ENCODE assay signal across 10 cellular contexts in the genomic region with DNA sequence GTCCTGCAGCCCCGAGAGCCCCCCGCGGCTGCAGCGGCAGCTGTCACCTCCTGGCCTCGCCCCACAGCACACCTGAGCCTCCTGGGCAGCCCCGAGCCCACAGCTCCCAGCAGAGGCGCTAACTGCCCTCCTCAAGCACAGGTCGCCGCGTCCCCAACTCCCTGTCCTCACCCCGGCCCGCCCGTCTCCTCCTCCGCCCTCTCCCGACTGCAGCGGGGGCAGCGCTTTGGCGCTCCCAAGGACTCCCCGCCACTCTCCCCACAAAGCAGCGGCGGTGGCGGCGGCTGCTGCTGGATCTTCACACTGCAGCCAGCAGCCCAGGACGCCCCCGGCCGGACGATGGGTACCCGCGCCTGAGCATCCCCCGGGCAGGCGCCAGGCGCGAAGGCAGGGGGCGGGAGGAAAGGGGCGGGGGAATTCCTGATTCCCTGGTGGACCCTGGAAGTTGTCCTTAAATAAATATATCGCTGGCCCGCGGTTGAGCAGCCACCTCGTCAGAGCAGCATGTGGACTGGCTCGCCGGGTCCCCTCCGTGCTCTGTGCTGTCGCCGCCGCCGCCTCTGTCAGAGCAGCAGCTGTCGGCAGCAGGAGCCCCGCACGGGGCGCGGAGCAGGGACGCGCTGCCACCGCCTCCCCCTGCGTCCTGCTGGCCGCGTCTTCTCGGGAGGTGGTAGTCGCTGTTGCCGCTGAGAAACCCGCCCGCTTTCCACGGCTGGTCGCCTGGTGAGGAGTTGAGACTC. TPM values are rescaled to one million over a fixed set of nuclear protein-coding genes. Genes with fewer than 3 reads are reported as not detected.
DNase-seq lines count a peak whose midpoint lies in the region; ATAC-seq and TF ChIP-seq lines count a peak whose summit lies in the region.
"Had no signal": no experiment of that assay in that cellular context is flagged by ENCODE, and none has a peak within 500 bp of the region (broad histone marks: within the 10 kb centered on the region; RNA-seq: fewer than 3 reads in every experiment).

A gene (plus strand): TSS at position 485 of the 740 bp plus-strand sequence. CDS start 277 bp downstream, outside the sequence.

- peaks cover 10 to 12% (median 11%) of the 10 kb centered on the region in 4 donors for H3K4me1 ChIP-seq in liver (ENCODE audit: control insufficient read depth in 4 of 4, insufficient read depth in 4 of 4, low read length in 3 of 4)
- H3K4me1 ChIP-seq in tibial artery = peaks cover 0 to 15% (median 14%) of the 10 kb centered on the region in 4 donors

- ATAC-seq in activated CD4-positive, alpha-beta T cell treated with anti-CD3 and anti-CD28 coated beads for 36 hours = peak; percentile 23

- WGBS in liver = 4% methylated on average over 64 of the region's 64 CpGs

- peak; percentile 19 for DNase-seq in activated CD4-positive, alpha-beta T cell treated with anti-CD3 and anti-CD28 coated beads for 36 hours
- DNase-seq in activated CD4-positive, alpha-beta T cell treated with anti-CD3 and anti-CD28 coated beads for 4 hours = no peak
- no peak for DNase-seq in astrocyte of the cerebellum (ENCODE audit: low read depth)
- DNase-seq in tibial artery = no peak
- no peak for DNase-seq in T-helper 2 cell treated with Interferon-gamma antibody and Interleukin-4, amounts not matched to agents 5 μg/mL and 100 μg/mL, for 36 hours (ENCODE audit: low spot score)
- no peak for DNase-seq in NCI-H2196 (lab: John Stamatoyannopoulos, UW; ENCODE audit: unreplicated experiment)
- DNase-seq in activated CD4-positive, alpha-beta T cell treated with anti-CD3 and anti-CD28 coated beads for 1 hour = no peak

- H3K27ac Mint-ChIP-seq in activated CD4-positive, alpha-beta T cell treated with anti-CD3 and anti-CD28 coated beads for 36 hours = no peak within 1 kb of the TSS
- H3K27ac Mint-ChIP-seq in T-helper 2 cell treated with Interferon-gamma antibody and Interleukin-4, amounts not matched to agents 5 μg/mL and 100 μg/mL, for 36 hours = no peak within 1 kb of the TSS

- POLR2A ChIA-PET in activated CD4-positive, alpha-beta T cell treated with anti-CD3 and anti-CD28 coated beads for 36 hours (lab: Charles Lee) = no interaction called here

- no peak within 1 kb of the TSS for H3K4me3 Mint-ChIP-seq in activated CD4-positive, alpha-beta T cell treated with anti-CD3 and anti-CD28 coated beads for 36 hours
- no peak within 1 kb of the TSS for H3K4me3 Mint-ChIP-seq in T-helper 2 cell treated with Interferon-gamma antibody and Interleukin-4, amounts not matched to agents 5 μg/mL and 100 μg/mL, for 36 hours

- H3K27me3 Mint-ChIP-seq in activated CD4-positive, alpha-beta T cell treated with anti-CD3 and anti-CD28 coated beads for 36 hours = peaks cover 30% of the 10 kb centered on the region
- peaks cover 49% of the 10 kb centered on the region for H3K27me3 Mint-ChIP-seq in T-helper 2 cell treated with Interferon-gamma antibody and Interleukin-4, amounts not matched to agents 5 μg/mL and 100 μg/mL, for 36 hours (ENCODE audit: low read depth)

- H3K4me3 ChIP-seq in astrocyte of the cerebellum (ENCODE audit: low read depth, low read length) = peak within 1 kb of the TSS; percentile 41
- H3K4me3 ChIP-seq in liver (ENCODE audit: low read depth in 1 of 3, low read length in 3 of 3) = peak within 1 kb of the TSS in 2 of 3 donors; percentile 13 to 37
- H3K4me3 ChIP-seq in tibial artery = peak within 1 kb of the TSS; percentile 2 to 43

- no peak for TF ChIP-seq RAD21 in liver (IDR thresholded peaks at IDR 0.05)

- in situ Hi-C loops in astrocyte of the cerebellum (cut with HindIII; ENCODE audit: low sequenced_read_pairs) = no loop called here

- H3K9me3 ChIP-seq in liver (ENCODE audit: control insufficient read depth in 4 of 4, low read length in 3 of 4) (no peaks in the 10 kb centered on the region), tibial artery (no peaks in the 10 kb centered on the region)

- H3K36me3 ChIP-seq in liver (ENCODE audit: control insufficient read depth in 4 of 4, insufficient read depth in 3 of 4, low read depth in 1 of 4, low read length in 3 of 4) = no peaks in the 10 kb centered on the region
- no peaks in the 10 kb centered on the region for H3K36me3 ChIP-seq in tibial artery

- no peak within 1 kb of the TSS for H3K27ac ChIP-seq in liver (ENCODE audit: low read depth in 1 of 2, low read length in 2 of 2)
- H3K27ac ChIP-seq in tibial artery = no peak within 1 kb of the TSS

- H3K9me3 Mint-ChIP-seq in activated CD4-positive, alpha-beta T cell treated with anti-CD3 and anti-CD28 coated beads for 36 hours (ENCODE audit: low read depth) = no peaks in the 10 kb centered on the region
- no peaks in the 10 kb centered on the region for H3K9me3 Mint-ChIP-seq in T-helper 2 cell treated with Interferon-gamma antibody and Interleukin-4, amounts not matched to agents 5 μg/mL and 100 μg/mL, for 36 hours

- CTCF ChIA-PET in activated CD4-positive, alpha-beta T cell treated with anti-CD3 and anti-CD28 coated beads for 36 hours (lab: Charles Lee) = no interaction called here

- no peaks in the 10 kb centered on the region for H3K36me3 Mint-ChIP-seq in activated CD4-positive, alpha-beta T cell treated with anti-CD3 and anti-CD28 coated beads for 36 hours (ENCODE audit: low read depth)
- H3K36me3 Mint-ChIP-seq in T-helper 2 cell treated with Interferon-gamma antibody and Interleukin-4, amounts not matched to agents 5 μg/mL and 100 μg/mL, for 36 hours (ENCODE audit: low read depth) = no peaks in the 10 kb centered on the region

- intact Hi-C loops in activated CD4-positive, alpha-beta T cell treated with anti-CD3 and anti-CD28 coated beads for 36 hours (cut with DNase I, micrococcal nuclease) = no loop called here
- intact Hi-C loops in tibial artery (cut with DNase I; ENCODE audit: low total_unique reads) = no loop called here

- no peak within 1 kb of the TSS for H3K9ac ChIP-seq in liver (ENCODE audit: low read depth in 1 of 2, low read length in 2 of 2)

- H3K27me3 ChIP-seq in liver (ENCODE audit: control insufficient read depth in 4 of 4, insufficient read depth in 4 of 4, low read length in 3 of 4) = peaks cover 2 to 14% (median 9%) of the 10 kb centered on the region in 4 donors
- peaks cover 0 to 40% of the 10 kb centered on the region in 2 donors for H3K27me3 ChIP-seq in tibial artery

- TF ChIP-seq CTCF in astrocyte of the cerebellum (IDR thresholded peaks at IDR 0.05; ENCODE audit: low read depth, low read length, missing control alignments) (no peak), liver (IDR thresholded peaks at IDR 0.05; ENCODE audit: low read depth, low read length, missing input control) (no peak), tibial artery (IDR thresholded peaks at IDR 0.05) (no peak)

- H3K4me1 Mint-ChIP-seq in activated CD4-positive, alpha-beta T cell treated with anti-CD3 and anti-CD28 coated beads for 36 hours = peaks cover 3% of the 10 kb centered on the region
- H3K4me1 Mint-ChIP-seq in T-helper 2 cell treated with Interferon-gamma antibody and Interleukin-4, amounts not matched to agents 5 μg/mL and 100 μg/mL, for 36 hours (ENCODE audit: low read depth) = no peaks in the 10 kb centered on the region

TF ChIP-seq in liver, 16 proteins besides CTCF, POLR2A, EP300 and RAD21:
- TF ChIP-seq JUND (IDR thresholded peaks at IDR 0.05) (no peak), GABPA (IDR thresholded peaks at IDR 0.05 in 1 of 2, conservative IDR thresholded peaks at IDR 0.05 in 1 of 2) (no peak), HNF4A (conservative IDR thresholded peaks at IDR 0.05) (no peak), HNF4G (IDR thresholded peaks at IDR 0.05) (no peak), NR2F2 (IDR thresholded peaks at IDR 0.05) (no peak), TAF1 (conservative IDR thresholded peaks at IDR 0.05) (no peak), FOXA2 (IDR thresholded peaks at IDR 0.05) (no peak)
- TF ChIP-seq, protein P1, sequence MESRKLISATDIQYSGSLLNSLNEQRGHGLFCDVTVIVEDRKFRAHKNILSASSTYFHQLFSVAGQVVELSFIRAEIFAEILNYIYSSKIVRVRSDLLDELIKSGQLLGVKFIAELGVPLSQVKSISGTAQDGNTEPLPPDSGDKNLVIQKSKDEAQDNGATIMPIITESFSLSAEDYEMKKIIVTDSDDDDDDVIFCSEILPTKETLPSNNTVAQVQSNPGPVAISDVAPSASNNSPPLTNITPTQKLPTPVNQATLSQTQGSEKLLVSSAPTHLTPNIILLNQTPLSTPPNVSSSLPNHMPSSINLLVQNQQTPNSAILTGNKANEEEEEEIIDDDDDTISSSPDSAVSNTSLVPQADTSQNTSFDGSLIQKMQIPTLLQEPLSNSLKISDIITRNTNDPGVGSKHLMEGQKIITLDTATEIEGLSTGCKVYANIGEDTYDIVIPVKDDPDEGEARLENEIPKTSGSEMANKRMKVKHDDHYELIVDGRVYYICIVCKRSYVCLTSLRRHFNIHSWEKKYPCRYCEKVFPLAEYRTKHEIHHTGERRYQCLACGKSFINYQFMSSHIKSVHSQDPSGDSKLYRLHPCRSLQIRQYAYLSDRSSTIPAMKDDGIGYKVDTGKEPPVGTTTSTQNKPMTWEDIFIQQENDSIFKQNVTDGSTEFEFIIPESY (IDR thresholded peaks at IDR 0.05) = no peak
TF ChIP-seq in liver: peak in this region for 0.

RNA-seq across cellular contexts. Expression of the gene that starts here (rescaled TPM):
- not detected for total RNA-seq in activated CD4-positive, alpha-beta T cell treated with anti-CD3 and anti-CD28 coated beads for 36 hours
- total RNA-seq in liver = not detected
- polyA plus RNA-seq in liver = not detected
- total RNA-seq: dermis microvascular lymphatic vessel endothelial cell had no signal
- polyA plus RNA-seq: BJ had no signal

Comparison
In these comparisons a context has a peak if more than half of its experiments do, and no peak if none do; other contexts are left out.
1. Peak in DNase-seq and ATAC-seq in activated CD4-positive, alpha-beta T cell treated with anti-CD3 and anti-CD28 coated beads for 36 hours; RNA of the gene not detected or under 1 TPM.